26 cellular contexts compared by ENCODE assay signal in genomic region chr10:63481815-63482421, GRCh38. TPM values are rescaled to one million over a fixed set of nuclear protein-coding genes. Genes with fewer than 3 reads are reported as not detected.
A peak's percentile ranks its signal among the peaks of the same experiment; 100 is the strongest.
DNase-seq lines count a peak whose midpoint lies in the region; ATAC-seq, FAIRE-seq and TF ChIP-seq lines count a peak whose summit lies in the region.
"Had no signal": no experiment of that assay in that cellular context is flagged by ENCODE, and none has a peak within 500 bp of the region (broad histone marks: within the 10 kb centered on the region; RNA-seq: fewer than 3 reads in every experiment).

No MANE protein-coding gene starts in this region.

- no peak for DNase-seq in left ventricle myocardium inferior
- DNase-seq in cardiac septum (ENCODE audit: low spot score): no peak
- DNase-seq in K562 (ENCODE audit: extremely low read depth in 1 of 4, low spot score in 3 of 4): no peak
- peak; percentile 13 to 41 for DNase-seq in foreskin keratinocyte
- DNase-seq in upper lobe of right lung: no peak
- no peak for DNase-seq in mucosa of gallbladder (ENCODE audit: low spot score)
- no peak for DNase-seq in amygdala (lab: John Stamatoyannopoulos, UW)
- no peak for DNase-seq in NCI-H82 (lab: John Stamatoyannopoulos, UW)
- DNase-seq: activated CD4-positive, alpha-beta T cell treated with anti-CD3 and anti-CD28 coated beads, Interleukin-2, amount 10 ng/mL, durations not matched to agents 24 days and 14 days; activated naive CD4-positive, alpha-beta T cell treated with anti-CD3 and anti-CD28 coated beads for 36 hours; activated T-cell treated with anti-CD3 and anti-CD28 coated beads, Interleukin-2, amount 50 U/mL, for 4 hours; adrenal gland; brain microvascular endothelial cell; CD8-positive, alpha-beta T cell; effector memory CD8-positive, alpha-beta T cell; esophagus squamous epithelium; H7; NCI-H1436; NCI-H446; right cardiac atrium; SHP77; stimulated activated CD4-positive, alpha-beta T cell treated with anti-CD3 and anti-CD28 coated beads, Interleukin-2, amount 100 ng/mL, for 48 hours; transverse colon had no signal

- TF ChIP-seq POLR2A in K562 (conservative IDR thresholded peaks at IDR 0.05): no peak

- TF ChIP-seq CTCF in left ventricle myocardium inferior (IDR thresholded peaks at IDR 0.05; ENCODE audit: borderline replicate concordance) (no peak), K562 (IDR thresholded peaks at IDR 0.05 in 2 of 3, conservative IDR thresholded peaks at IDR 0.05 in 1 of 3; ENCODE audit: insufficient read depth in 2 of 3, low read depth in 1 of 3, low read length in 3 of 3) (no peak), foreskin keratinocyte (conservative IDR thresholded peaks at IDR 0.05) (no peak), upper lobe of right lung (IDR thresholded peaks at IDR 0.05) (no peak)

- in situ Hi-C loops in K562 (cut with MboI): no loop called here

- H3K27me3 ChIP-seq in left ventricle myocardium inferior (ENCODE audit: low read depth) (no peaks in the 10 kb centered on the region), K562 (ENCODE audit: control insufficient read depth in 2 of 2, insufficient read depth in 2 of 2, low read length in 2 of 2) (no peaks in the 10 kb centered on the region), foreskin keratinocyte (no peaks in the 10 kb centered on the region), upper lobe of right lung (no peaks in the 10 kb centered on the region)
- H3K27me3 ChIP-seq: adrenal gland, brain microvascular endothelial cell, esophagus squamous epithelium, transverse colon had no signal

- FAIRE-seq in K562 (lab: Jason Lieb, UNC): no peak
- FAIRE-seq: A549 had no signal

- POLR2A ChIA-PET in K562 (lab: Yijun Ruan, JAX): interaction anchor here (0.9 kb wide), 1 partner anchor 15 kb away, joined by 3 read pairs; no protein-coding TSS in a partner anchor

- CTCF ChIA-PET in K562 (lab: Yijun Ruan, JAX; ENCODE audit: low intra/inter-chr PET ratio): no interaction called here

- H3K9me1 ChIP-seq in K562 (ENCODE audit: control insufficient read depth, insufficient read depth, low read length): no peaks in the 10 kb centered on the region

- no peaks in the 10 kb centered on the region for H3K36me3 ChIP-seq in left ventricle myocardium inferior
- H3K36me3 ChIP-seq in K562 (ENCODE audit: control insufficient read depth, insufficient read depth, low read length): no peaks in the 10 kb centered on the region
- H3K36me3 ChIP-seq in upper lobe of right lung: no peaks in the 10 kb centered on the region
- H3K36me3 ChIP-seq: adrenal gland, brain microvascular endothelial cell, esophagus squamous epithelium, transverse colon had no signal

- TF ChIP-seq RAD21 in K562 (CRISPR knock-in tag; conservative IDR thresholded peaks at IDR 0.05 in 1 of 2, IDR thresholded peaks at IDR 0.05 in 1 of 2): no peak

- TF ChIP-seq EP300 in K562 (IDR thresholded peaks at IDR 0.05; ENCODE audit: low read length): no peak

- H3K27ac ChIP-seq in left ventricle myocardium inferior (replicated peaks) (peak overlapping the region; percentile 7), K562 (ENCODE audit: extremely low read depth, low read depth, low read length) (peak overlapping the region; percentile 16; the same call in 1 of the 3 replicates), foreskin keratinocyte (no peak overlapping the region), upper lobe of right lung (peak overlapping the region; percentile 43)
- H3K27ac ChIP-seq: A549, adrenal gland, brain microvascular endothelial cell, coronary artery, esophagus squamous epithelium, transverse colon, VCaP had no signal

- H3K79me2 ChIP-seq in K562 (ENCODE audit: control insufficient read depth, insufficient read depth, low read length): peaks cover 46% of the 10 kb centered on the region

- peaks cover 59% of the 10 kb centered on the region for H3K4me1 ChIP-seq in left ventricle myocardium inferior
- H3K4me1 ChIP-seq in K562 (replicated peaks in 1 of 2; ENCODE audit: control insufficient read depth in 2 of 2, insufficient read depth in 2 of 2, low read length in 2 of 2): peaks cover 0 to 4% of the 10 kb centered on the region in 2 experiments; a peak in 3 of 5 replicates
- peaks cover 3% of the 10 kb centered on the region for H3K4me1 ChIP-seq in foreskin keratinocyte
- peaks cover 5% of the 10 kb centered on the region for H3K4me1 ChIP-seq in upper lobe of right lung

- ATAC-seq in K562: no peak
- peak; percentile 54 for ATAC-seq in foreskin keratinocyte
- ATAC-seq in upper lobe of right lung: peak; percentile 67
- ATAC-seq: A549; activated T-cell treated with anti-CD3 and anti-CD28 coated beads, Interleukin-2, amount 50 U/mL, for 4 hours; CD8-positive, alpha-beta T cell; effector memory CD8-positive, alpha-beta T cell; right cardiac atrium had no signal

- 0 out of 2 replicates have a peak, but pooled peaks cover 6% of the 10 kb centered on the region for H4K20me1 ChIP-seq in K562 (replicated peaks; ENCODE audit: control insufficient read depth, insufficient read depth, low read length)

- H2AFZ ChIP-seq in K562 (ENCODE audit: low read depth, low read length): no peak overlapping the region

- H3K4me2 ChIP-seq in K562 (ENCODE audit: insufficient read depth, low read length): no peak overlapping the region
- H3K4me2 ChIP-seq: A549 had no signal

- H3K4me3 ChIP-seq in left ventricle myocardium inferior (no peak overlapping the region), K562 (no peak overlapping the region), upper lobe of right lung (no peak overlapping the region)
- H3K4me3 ChIP-seq: A549, adrenal gland, coronary artery, esophagus squamous epithelium, transverse colon had no signal

- intact Hi-C loops in left ventricle myocardium inferior (cut with micrococcal nuclease): no loop called here
- intact Hi-C loops in cardiac septum (cut with DNase I): no loop called here
- intact Hi-C loops in K562 (cut with micrococcal nuclease): no loop called here
- intact Hi-C loops in upper lobe of right lung (cut with DNase I): no loop called here

- no peaks in the 10 kb centered on the region for H3K9me3 ChIP-seq in left ventricle myocardium inferior (replicated peaks)
- no peaks in the 10 kb centered on the region for H3K9me3 ChIP-seq in K562 (replicated peaks; ENCODE audit: control insufficient read depth, insufficient read depth, low read depth, low read length)
- no peaks in the 10 kb centered on the region for H3K9me3 ChIP-seq in upper lobe of right lung
- H3K9me3 ChIP-seq: A549, adrenal gland, esophagus squamous epithelium, transverse colon had no signal

- WGBS in K562 (ENCODE audit: insufficient coverage, low coverage, missing lambda C conversion rate): 72% methylated on average over 6 of the region's 6 CpGs

- no peak overlapping the region for H3K9ac ChIP-seq in K562 (ENCODE audit: insufficient read depth in 1 of 2, low read depth in 2 of 2, low read length in 2 of 2)

- no TSS peak for BruUV-seq in K562 (replicated peaks; lab: Mats Ljungman, UMichigan)

RNA-seq across cellular contexts. Expression of gene JMJD1C, which starts 16.1 kb away (rescaled TPM):
- total RNA-seq in left ventricle myocardium inferior (34.6 TPM), cardiac septum (41.3 TPM), K562 (2014; rRNA removed) (33.3 and 39.7 TPM in 2 replicates), K562 (2014; rRNA removed; fragmentation: Illumina TruSeq; extraction: Trizol) (68.0 and 79.3 TPM in 2 replicates), K562 (2015; rRNA removed; fragmentation: Illumina TruSeq; extraction: Trizol) (57.4 and 58.8 TPM in 2 replicates), K562 (2021) (46.0 and 47.2 TPM in 2 replicates), foreskin keratinocyte (42.0 and 51.6 TPM in 2 replicates), upper lobe of right lung (84.2 TPM), mucosa of gallbladder (79.0 TPM)
- total RNA-seq in K562 (2011; cell fraction: chromatin; rRNA removed; ENCODE audit: low replicate concordance): 158 and 301 TPM in 2 replicates
- total RNA-seq in K562 (2011; cell fraction: nucleolus; rRNA removed): 93.6 and 118 TPM in 2 replicates
- total RNA-seq in K562 (2011; cell fraction: nucleoplasm; rRNA removed): 154 and 227 TPM in 2 replicates
- polyA plus RNA-seq in K562 (2011; rRNA removed) (49.3 and 51.1 TPM in 2 replicates), K562 (2014; fragmentation: Illumina TruSeq; extraction: Trizol) (48.1 and 49.3 TPM in 2 replicates), K562 (2014; fragmentation: Nextera tagmentation; extraction: Ambion mirVana) (10 to 100 TPM; 25.3 to 38.5 TPM), K562 (2014; rRNA removed) (32.3 and 36.1 TPM in 2 replicates), foreskin keratinocyte (11.4 and 12.0 TPM in 2 replicates)
- 12.9 and 24.3 TPM in 2 replicates for polyA plus RNA-seq in K562 (2011; cell fraction: cytosol; rRNA removed)
- polyA plus RNA-seq in K562 (2011; cell fraction: nucleus; rRNA removed): 53.4 and 73.5 TPM in 2 replicates
- 26.3 and 30.7 TPM in 2 replicates for polyA plus RNA-seq in K562 (2012)
- 164 and 189 TPM in 2 replicates for polyA minus RNA-seq in K562 (2011; rRNA and poly(A)+ RNA removed)
- 36.8 and 39.6 TPM in 2 replicates for polyA minus RNA-seq in K562 (2011; cell fraction: cytosol; rRNA and poly(A)+ RNA removed)
- polyA minus RNA-seq in K562 (2011; cell fraction: nucleus; rRNA and poly(A)+ RNA removed): 86.6 and 187 TPM in 2 replicates

RNA-seq across cellular contexts. Expression of gene REEP3, which starts 39.3 kb away (rescaled TPM):
- 18.2 TPM for total RNA-seq in left ventricle myocardium inferior
- total RNA-seq in cardiac septum: 38.9 TPM
- total RNA-seq in K562 (2011; cell fraction: chromatin; rRNA removed; ENCODE audit: low replicate concordance): 3.8 and 11.4 TPM in 2 replicates
- total RNA-seq in K562 (2011; cell fraction: nucleolus; rRNA removed): 3.5 and 4.1 TPM in 2 replicates
- total RNA-seq in K562 (2011; cell fraction: nucleoplasm; rRNA removed): 9.5 and 18.6 TPM in 2 replicates
- total RNA-seq in K562 (2014; rRNA removed): 6.4 TPM in 2 replicates
- 10.2 and 12.6 TPM in 2 replicates for total RNA-seq in K562 (2014; rRNA removed; fragmentation: Illumina TruSeq; extraction: Trizol)
- total RNA-seq in K562 (2015; rRNA removed; fragmentation: Illumina TruSeq; extraction: Trizol): 10.8 and 12.4 TPM in 2 replicates
- total RNA-seq in K562 (2021): 10.3 and 10.6 TPM in 2 replicates
- polyA plus RNA-seq in K562 (2011; rRNA removed): 6.1 and 9.2 TPM in 2 replicates
- 2.7 and 4.5 TPM in 2 replicates for polyA plus RNA-seq in K562 (2011; cell fraction: cytosol; rRNA removed)
- 1.7 and 2.4 TPM in 2 replicates for polyA plus RNA-seq in K562 (2011; cell fraction: nucleus; rRNA removed)
- 4.1 and 5.4 TPM in 2 replicates for polyA plus RNA-seq in K562 (2012)
- polyA plus RNA-seq in K562 (2014; fragmentation: Illumina TruSeq; extraction: Trizol): 9.2 and 13.4 TPM in 2 replicates
- 1 to 10 TPM; 3.4 to 6.6 TPM for polyA plus RNA-seq in K562 (2014; fragmentation: Nextera tagmentation; extraction: Ambion mirVana)
- 4.6 and 5.2 TPM in 2 replicates for polyA plus RNA-seq in K562 (2014; rRNA removed)
- polyA minus RNA-seq in K562 (2011; rRNA and poly(A)+ RNA removed): 8.9 and 10.7 TPM in 2 replicates
- 5.2 and 6.8 TPM in 2 replicates for polyA minus RNA-seq in K562 (2011; cell fraction: cytosol; rRNA and poly(A)+ RNA removed)
- 2.8 and 4.2 TPM in 2 replicates for polyA minus RNA-seq in K562 (2011; cell fraction: nucleus; rRNA and poly(A)+ RNA removed)
- 64.8 and 66.2 TPM in 2 replicates for total RNA-seq in foreskin keratinocyte
- polyA plus RNA-seq in foreskin keratinocyte: 20.7 and 22.9 TPM in 2 replicates
- 57.1 TPM for total RNA-seq in upper lobe of right lung
- total RNA-seq in mucosa of gallbladder: 53.4 TPM

Comparison
In these comparisons a context has a peak if more than half of its experiments do, and no peak if none do; other contexts are left out.
1. DNase-seq: peak in foreskin keratinocyte (2 of 2); none in left ventricle myocardium inferior (single experiment), cardiac septum (single experiment), K562 (0 of 4), upper lobe of right lung (single experiment), mucosa of gallbladder (single experiment), amygdala (0 of 56) and NCI-H82 (single experiment).